12 cellular contexts compared by ENCODE assay signal in genomic region chr13:35826626-35827254, GRCh38.
DNase-seq lines count a peak whose midpoint lies in the region; ATAC-seq and TF ChIP-seq lines count a peak whose summit lies in the region.
"Had no signal": no experiment of that assay in that cellular context is flagged by ENCODE, and none has a peak within 500 bp of the region (broad histone marks: within the 10 kb centered on the region; RNA-seq: fewer than 3 reads in every experiment).

No MANE protein-coding gene starts in this region.

- H3K4me1 ChIP-seq in BE2C (no peaks in the 10 kb centered on the region), OCI-LY1 (ENCODE audit: insufficient read depth, low read length, severe bottlenecking) (no peaks in the 10 kb centered on the region), foreskin keratinocyte (no peaks in the 10 kb centered on the region)
- H3K4me1 ChIP-seq: body of pancreas, esophagus squamous epithelium had no signal

- no peak overlapping the region for H3K4me3 ChIP-seq in BE2C (ENCODE audit: low read depth, low read length)
- H3K4me3 ChIP-seq in OCI-LY1 (ENCODE audit: low read depth, low read length, poor library complexity, severe bottlenecking): no peak overlapping the region
- H3K4me3 ChIP-seq: body of pancreas, esophagus squamous epithelium had no signal

- H3K36me3 ChIP-seq in BE2C (no peaks in the 10 kb centered on the region), OCI-LY1 (ENCODE audit: insufficient read depth, low read length) (no peaks in the 10 kb centered on the region)
- H3K36me3 ChIP-seq: esophagus squamous epithelium had no signal

- H3K27me3 ChIP-seq in BE2C: no peaks in the 10 kb centered on the region
- no peaks in the 10 kb centered on the region for H3K27me3 ChIP-seq in OCI-LY1 (ENCODE audit: insufficient read depth, low read length)
- no peaks in the 10 kb centered on the region for H3K27me3 ChIP-seq in foreskin keratinocyte
- H3K27me3 ChIP-seq: body of pancreas, esophagus squamous epithelium had no signal

- DNase-seq in BE2C: no peak
- DNase-seq in GM10266 (ENCODE audit: extremely low spot score): no peak
- DNase-seq in foreskin keratinocyte: no peak
- DNase-seq in NCI-H774 (lab: John Stamatoyannopoulos, UW): no peak
- DNase-seq in NCI-H2081 treated with DMSO at 0.1 percent for 48 hours (lab: John Stamatoyannopoulos, UW): no peak
- DNase-seq: activated T-cell treated with anti-CD3 and anti-CD28 coated beads for 4 hours, body of pancreas, esophagus squamous epithelium, NCI-H446, occipital lobe had no signal

- H4K20me1 ChIP-seq in OCI-LY1 (ENCODE audit: insufficient read depth, low read length): no peaks in the 10 kb centered on the region

- no peak overlapping the region for H2AFZ ChIP-seq in OCI-LY1 (ENCODE audit: low read length)

- H3K9ac ChIP-seq in OCI-LY1 (ENCODE audit: low read length): no peak overlapping the region

- no peaks in the 10 kb centered on the region for H3K9me2 ChIP-seq in OCI-LY1 (ENCODE audit: low read depth, low read length)

- no peak overlapping the region for H3K4me2 ChIP-seq in OCI-LY1 (ENCODE audit: low read length)

- H3K9me3 ChIP-seq in BE2C (no peaks in the 10 kb centered on the region), OCI-LY1 (ENCODE audit: low read length) (no peaks in the 10 kb centered on the region)
- H3K9me3 ChIP-seq: body of pancreas, esophagus squamous epithelium had no signal

- H3K79me2 ChIP-seq in OCI-LY1 (ENCODE audit: insufficient read depth, low read length): no peaks in the 10 kb centered on the region

- no peak for ATAC-seq in foreskin keratinocyte
- ATAC-seq in GM21786 (IDR thresholded peaks at IDR 0.05; ENCODE audit: unreplicated experiment): no peak
- ATAC-seq: body of pancreas had no signal

- TF ChIP-seq CTCF in BE2C (IDR thresholded peaks at IDR 0.05; ENCODE audit: low read depth, low read length) (peak; percentile 26; the same call in 1 of the 2 replicates), GM10266 (IDR thresholded peaks at IDR 0.05; ENCODE audit: control insufficient read depth, insufficient read depth, low read depth, missing control alignments) (peak; percentile 36), OCI-LY1 (IDR thresholded peaks at IDR 0.05; ENCODE audit: low read length) (peak; percentile 38; the same call in 1 of the 2 replicates), foreskin keratinocyte (conservative IDR thresholded peaks at IDR 0.05) (peak; percentile 42)

- H3F3A ChIP-seq in OCI-LY1 (ENCODE audit: insufficient read depth, low read length): no peaks in the 10 kb centered on the region

- no peak overlapping the region for H3K27ac ChIP-seq in OCI-LY1 (ENCODE audit: low read depth, low read length, poor library complexity, severe bottlenecking)
- no peak overlapping the region for H3K27ac ChIP-seq in foreskin keratinocyte
- H3K27ac ChIP-seq: body of pancreas, esophagus squamous epithelium had no signal
